ENCODE assay signal across 28 cellular contexts in the genomic region with DNA sequence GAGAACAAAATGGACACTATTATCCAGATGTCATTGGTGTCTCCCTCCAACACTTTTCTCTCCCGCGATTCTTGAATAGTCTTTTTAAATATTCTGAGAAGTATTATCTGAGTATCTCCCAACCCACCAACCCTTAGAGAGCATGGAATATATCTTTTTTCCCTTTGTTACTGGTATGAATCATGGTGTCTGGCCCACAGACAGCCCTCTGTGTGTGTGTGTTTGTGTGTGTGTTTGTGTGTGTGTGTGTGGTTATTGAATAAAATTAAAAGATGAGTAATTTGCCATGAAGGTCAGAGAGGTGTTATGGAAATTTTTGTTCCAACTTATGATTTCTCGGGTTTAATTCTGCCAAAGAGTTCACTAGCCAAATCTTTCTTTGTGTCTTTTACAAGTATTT. TPM values are rescaled to one million over a fixed set of nuclear protein-coding genes. Genes with fewer than 3 reads are reported as not detected.
DNase-seq lines count a peak whose midpoint lies in the region; ATAC-seq lines count a peak whose summit lies in the region.
"Had no signal": no experiment of that assay in that cellular context is flagged by ENCODE, and none has a peak within 500 bp of the region (broad histone marks: within the 10 kb centered on the region; RNA-seq: fewer than 3 reads in every experiment).

No MANE protein-coding gene starts in this region.

- CTCF ChIA-PET in activated naive CD4-positive, alpha-beta T cell treated with anti-CD3 and anti-CD28 coated beads, Interleukin-2, amount 10 ng/mL, durations not matched to agents 7 days and 5 days (lab: Charles Lee): no interaction called here
- CTCF ChIA-PET in naive thymus-derived CD4-positive, alpha-beta T cell (lab: Charles Lee): no interaction called here

- POLR2A ChIA-PET in naive thymus-derived CD4-positive, alpha-beta T cell (lab: Charles Lee): no interaction called here

- DNase-seq in activated CD4-positive, CD25-positive, alpha-beta regulatory T cell treated with anti-CD3 and anti-CD28 coated beads, Interleukin-2, amount 50 U/mL, for 72 hours: no peak
- no peak for DNase-seq in activated naive CD4-positive, alpha-beta T cell treated with anti-CD3 and anti-CD28 coated beads, Interleukin-2, amount 50 U/mL, for 72 hours (ENCODE audit: low spot score in 2 of 2)
- DNase-seq in activated naive CD4-positive, alpha-beta T cell treated with anti-CD3 and anti-CD28 coated beads, Interleukin-2, amount 10 ng/mL, durations not matched to agents 7 days and 5 days: no peak
- no peak for DNase-seq in activated T-helper 2 cell treated with anti-CD3 and anti-CD28 coated beads, Interferon-gamma antibody, Interleukin-2, Interleukin-4, amounts not matched to agents 10 μg/mL and 5 μg/mL and 100 μg/mL, durations not matched to agents 14 hours and 24 hours and 36 hours (ENCODE audit: low spot score)
- no peak for DNase-seq in naive thymus-derived CD4-positive, alpha-beta T cell
- no peak for DNase-seq in A172 (ENCODE audit: low spot score)
- DNase-seq: amniotic stem cell; effector memory CD4-positive, alpha-beta T cell; foreskin melanocyte; left colon; mesenchymal stem cell; NCI-H1105; NCI-H187 treated with DMSO at 0.1 percent for 48 hours; NCI-H526 treated with DMSO at 0.1 percent for 48 hours; right cardiac atrium; SIG-M5; spleen; T1000; tibial artery; WERI-Rb-1 had no signal

- no peak overlapping the region for H3K4me3 ChIP-seq in naive thymus-derived CD4-positive, alpha-beta T cell (ENCODE audit: low read length)
- H3K4me3 ChIP-seq: cardiac muscle cell, coronary artery, K562, spleen, tibial artery had no signal

- peak overlapping the region; percentile 19 to 62 for H3K27ac Mint-ChIP-seq in activated naive CD4-positive, alpha-beta T cell treated with anti-CD3 and anti-CD28 coated beads, Interleukin-2, amount 50 U/mL, for 72 hours
- no peak overlapping the region for H3K27ac Mint-ChIP-seq in activated naive CD4-positive, alpha-beta T cell treated with anti-CD3 and anti-CD28 coated beads, Interleukin-2, amount 10 ng/mL, durations not matched to agents 7 days and 5 days
- peak overlapping the region; percentile 31 for H3K27ac Mint-ChIP-seq in activated T-helper 2 cell treated with anti-CD3 and anti-CD28 coated beads, Interferon-gamma antibody, Interleukin-2, Interleukin-4, amounts not matched to agents 10 μg/mL and 5 μg/mL and 100 μg/mL, durations not matched to agents 14 hours and 24 hours and 36 hours
- peak overlapping the region in 7 of 9 donors; percentile 16 to 82 (median 55) for H3K27ac Mint-ChIP-seq in naive thymus-derived CD4-positive, alpha-beta T cell
- H3K27ac Mint-ChIP-seq: CD14-positive monocyte had no signal

- H3K36me3 ChIP-seq in naive thymus-derived CD4-positive, alpha-beta T cell (ENCODE audit: control insufficient read depth in 2 of 3, insufficient read depth in 3 of 3, low read length in 3 of 3): peaks cover 0 to 11% (median 0%) of the 10 kb centered on the region in 3 experiments
- H3K36me3 ChIP-seq: cardiac muscle cell, spleen, tibial artery, WERI-Rb-1 had no signal

- ATAC-seq in activated CD4-positive, CD25-positive, alpha-beta regulatory T cell treated with anti-CD3 and anti-CD28 coated beads, Interleukin-2, amount 50 U/mL, for 24 hours: peak; percentile 66 to 67
- ATAC-seq in activated naive CD4-positive, alpha-beta T cell treated with anti-CD3 and anti-CD28 coated beads, Interleukin-2, amount 50 U/mL, for 72 hours: peak in 1 of 2 donors; percentile 93
- no peak for ATAC-seq in naive thymus-derived CD4-positive, alpha-beta T cell
- no peak for ATAC-seq in HG03565 (IDR thresholded peaks at IDR 0.05; ENCODE audit: unreplicated experiment)
- ATAC-seq: HCT116, K562, left colon, right cardiac atrium had no signal

- no peaks in the 10 kb centered on the region for H3K27me3 ChIP-seq in naive thymus-derived CD4-positive, alpha-beta T cell (ENCODE audit: control insufficient read depth in 2 of 2, insufficient read depth in 2 of 2, low read length in 2 of 2)
- H3K27me3 ChIP-seq: cardiac muscle cell, spleen, tibial artery had no signal

- H3K4me3 Mint-ChIP-seq in activated naive CD4-positive, alpha-beta T cell treated with anti-CD3 and anti-CD28 coated beads, Interleukin-2, amount 10 ng/mL, durations not matched to agents 7 days and 5 days: no peak overlapping the region
- H3K4me3 Mint-ChIP-seq in activated T-helper 2 cell treated with anti-CD3 and anti-CD28 coated beads, Interferon-gamma antibody, Interleukin-2, Interleukin-4, amounts not matched to agents 10 μg/mL and 5 μg/mL and 100 μg/mL, durations not matched to agents 14 hours and 24 hours and 36 hours (ENCODE audit: low read depth): no peak overlapping the region
- peak overlapping the region in 6 of 10 donors; percentile 4 to 49 (median 18) for H3K4me3 Mint-ChIP-seq in naive thymus-derived CD4-positive, alpha-beta T cell
- H3K4me3 Mint-ChIP-seq: CD14-positive monocyte had no signal

- H3K36me3 Mint-ChIP-seq in activated naive CD4-positive, alpha-beta T cell treated with anti-CD3 and anti-CD28 coated beads, Interleukin-2, amount 50 U/mL, for 72 hours: peaks cover 12 to 33% of the 10 kb centered on the region in 2 donors
- peaks cover 49% of the 10 kb centered on the region for H3K36me3 Mint-ChIP-seq in activated naive CD4-positive, alpha-beta T cell treated with anti-CD3 and anti-CD28 coated beads, Interleukin-2, amount 10 ng/mL, durations not matched to agents 7 days and 5 days
- peaks cover 60% of the 10 kb centered on the region for H3K36me3 Mint-ChIP-seq in activated T-helper 2 cell treated with anti-CD3 and anti-CD28 coated beads, Interferon-gamma antibody, Interleukin-2, Interleukin-4, amounts not matched to agents 10 μg/mL and 5 μg/mL and 100 μg/mL, durations not matched to agents 14 hours and 24 hours and 36 hours (ENCODE audit: low read depth)
- peaks cover 16 to 42% (median 36%) of the 10 kb centered on the region in 5 donors for H3K36me3 Mint-ChIP-seq in naive thymus-derived CD4-positive, alpha-beta T cell
- H3K36me3 Mint-ChIP-seq: CD14-positive monocyte had no signal

- H3K27ac ChIP-seq in naive thymus-derived CD4-positive, alpha-beta T cell (ENCODE audit: low read depth, low read length): no peak overlapping the region
- H3K27ac ChIP-seq: 22Rv1, cardiac muscle cell, coronary artery, spleen, tibial artery, WERI-Rb-1 had no signal

- no peaks in the 10 kb centered on the region for H3K9me3 ChIP-seq in naive thymus-derived CD4-positive, alpha-beta T cell (ENCODE audit: control insufficient read depth in 2 of 3, low read length in 3 of 3)
- H3K9me3 ChIP-seq: spleen, tibial artery had no signal

- H3K27me3 Mint-ChIP-seq in activated naive CD4-positive, alpha-beta T cell treated with anti-CD3 and anti-CD28 coated beads, Interleukin-2, amount 10 ng/mL, durations not matched to agents 7 days and 5 days: no peaks in the 10 kb centered on the region
- no peaks in the 10 kb centered on the region for H3K27me3 Mint-ChIP-seq in activated T-helper 2 cell treated with anti-CD3 and anti-CD28 coated beads, Interferon-gamma antibody, Interleukin-2, Interleukin-4, amounts not matched to agents 10 μg/mL and 5 μg/mL and 100 μg/mL, durations not matched to agents 14 hours and 24 hours and 36 hours (ENCODE audit: low read depth)
- no peaks in the 10 kb centered on the region for H3K27me3 Mint-ChIP-seq in naive thymus-derived CD4-positive, alpha-beta T cell

- peaks cover 3 to 6% of the 10 kb centered on the region in 2 donors for H3K4me1 ChIP-seq in naive thymus-derived CD4-positive, alpha-beta T cell (ENCODE audit: control insufficient read depth in 2 of 2, insufficient read depth in 2 of 2, low read length in 2 of 2)
- H3K4me1 ChIP-seq: spleen, tibial artery had no signal

- peaks cover 18 to 20% of the 10 kb centered on the region in 2 donors for H3K9me3 Mint-ChIP-seq in activated naive CD4-positive, alpha-beta T cell treated with anti-CD3 and anti-CD28 coated beads, Interleukin-2, amount 50 U/mL, for 72 hours
- peaks cover 14% of the 10 kb centered on the region for H3K9me3 Mint-ChIP-seq in activated naive CD4-positive, alpha-beta T cell treated with anti-CD3 and anti-CD28 coated beads, Interleukin-2, amount 10 ng/mL, durations not matched to agents 7 days and 5 days
- H3K9me3 Mint-ChIP-seq in activated T-helper 2 cell treated with anti-CD3 and anti-CD28 coated beads, Interferon-gamma antibody, Interleukin-2, Interleukin-4, amounts not matched to agents 10 μg/mL and 5 μg/mL and 100 μg/mL, durations not matched to agents 14 hours and 24 hours and 36 hours: peaks cover 25% of the 10 kb centered on the region
- peaks cover 0 to 17% (median 5%) of the 10 kb centered on the region in 11 donors for H3K9me3 Mint-ChIP-seq in naive thymus-derived CD4-positive, alpha-beta T cell

- peaks cover 26% of the 10 kb centered on the region for H3K4me1 Mint-ChIP-seq in activated naive CD4-positive, alpha-beta T cell treated with anti-CD3 and anti-CD28 coated beads, Interleukin-2, amount 10 ng/mL, durations not matched to agents 7 days and 5 days
- peaks cover 33% of the 10 kb centered on the region for H3K4me1 Mint-ChIP-seq in activated T-helper 2 cell treated with anti-CD3 and anti-CD28 coated beads, Interferon-gamma antibody, Interleukin-2, Interleukin-4, amounts not matched to agents 10 μg/mL and 5 μg/mL and 100 μg/mL, durations not matched to agents 14 hours and 24 hours and 36 hours (ENCODE audit: low read depth)
- H3K4me1 Mint-ChIP-seq in naive thymus-derived CD4-positive, alpha-beta T cell: peaks cover 27 to 85% (median 79%) of the 10 kb centered on the region in 7 donors
- H3K4me1 Mint-ChIP-seq: CD14-positive monocyte had no signal

- intact Hi-C loops in activated T-helper 2 cell treated with anti-CD3 and anti-CD28 coated beads, Interferon-gamma antibody, Interleukin-2, Interleukin-4, amounts not matched to agents 10 μg/mL and 5 μg/mL and 100 μg/mL, durations not matched to agents 14 hours and 24 hours and 36 hours (cut with micrococcal nuclease): loop anchor here (10.0 kb wide), 1 partner anchor 883 kb away; no protein-coding TSS in a partner anchor
- intact Hi-C loops in naive thymus-derived CD4-positive, alpha-beta T cell (cut with micrococcal nuclease): no loop called here

RNA-seq across cellular contexts. Expression of gene CAMK4, which starts 47.7 kb away (rescaled TPM):
- total RNA-seq in activated naive CD4-positive, alpha-beta T cell treated with anti-CD3 and anti-CD28 coated beads, Interleukin-2, amount 50 U/mL, for 72 hours: 10 to 100 TPM; 39.0 to 51.3 TPM
- total RNA-seq in activated T-helper 2 cell treated with anti-CD3 and anti-CD28 coated beads, Interferon-gamma antibody, Interleukin-2, Interleukin-4, amounts not matched to agents 10 μg/mL and 5 μg/mL and 100 μg/mL, durations not matched to agents 14 hours and 24 hours and 36 hours: 71.8 and 76.7 TPM in 2 replicates
- total RNA-seq in naive thymus-derived CD4-positive, alpha-beta T cell: 100 to 1,000 TPM; 118 to 366 (median 210) TPM
- 100 to 1,000 TPM; 188 to 200 TPM for polyA plus RNA-seq in naive thymus-derived CD4-positive, alpha-beta T cell
- total RNA-seq in A172 (2014; rRNA removed; shearing (Covaris generic)): 8.1 and 12.9 TPM in 2 replicates
- polyA plus RNA-seq: K562 had no signal

Comparison
In these comparisons a context has a peak if more than half of its experiments do, and no peak if none do; other contexts are left out.
1. ATAC-seq: peak in activated CD4-positive, CD25-positive, alpha-beta regulatory T cell treated with anti-CD3 and anti-CD28 coated beads, Interleukin-2, amount 50 U/mL, for 24 hours (2 of 2); none in naive thymus-derived CD4-positive, alpha-beta T cell (single experiment) and HG03565 (single experiment).
2. H3K4me3 Mint-ChIP-seq: peak in naive thymus-derived CD4-positive, alpha-beta T cell (6 of 10); none in activated naive CD4-positive, alpha-beta T cell treated with anti-CD3 and anti-CD28 coated beads, Interleukin-2, amount 10 ng/mL, durations not matched to agents 7 days and 5 days (single experiment) and activated T-helper 2 cell treated with anti-CD3 and anti-CD28 coated beads, Interferon-gamma antibody, Interleukin-2, Interleukin-4, amounts not matched to agents 10 μg/mL and 5 μg/mL and 100 μg/mL, durations not matched to agents 14 hours and 24 hours and 36 hours (single experiment).